ENCODE assay signal across 1 cellular context in the genomic region with DNA sequence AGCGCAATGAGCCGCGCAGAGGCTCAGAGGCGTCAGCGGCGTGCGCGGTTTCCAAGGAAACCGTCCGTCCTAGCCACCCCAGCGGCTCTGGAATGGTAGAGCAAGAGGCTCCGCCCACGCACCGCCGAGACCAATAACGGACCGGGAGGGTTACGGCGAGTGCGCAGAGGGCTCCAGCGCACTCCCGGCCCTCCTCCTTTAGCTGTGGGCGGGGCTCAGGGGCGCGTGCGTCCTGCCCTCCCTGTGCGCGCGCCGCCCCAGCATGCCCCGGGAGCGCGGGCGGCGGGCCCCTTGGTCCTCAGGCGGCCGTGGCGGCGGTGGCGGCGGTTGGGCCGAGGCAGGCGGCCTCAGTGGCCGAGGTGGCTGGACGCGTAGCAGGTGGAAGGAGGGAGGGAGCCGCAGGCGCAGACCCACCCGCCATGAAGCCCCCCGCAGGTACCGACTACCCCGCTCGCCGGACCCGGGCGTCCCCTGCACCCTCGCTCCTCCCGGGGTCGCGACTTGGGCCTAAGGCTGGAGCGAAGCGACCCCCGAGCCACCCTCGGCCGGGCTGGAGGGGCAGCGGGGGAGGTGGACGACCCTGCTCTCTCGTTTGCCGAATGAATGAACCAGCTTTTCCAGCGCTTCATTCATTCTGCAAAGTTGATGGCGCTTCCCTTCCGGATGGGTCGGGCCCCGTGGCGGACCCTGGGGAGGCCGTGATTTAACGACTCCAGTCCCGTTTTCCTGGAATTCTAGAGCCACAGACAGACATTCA.
TF ChIP-seq lines count a peak whose summit lies in the region.

A gene (plus strand): TSS at position 260 of the 757 bp plus-strand sequence. CDS start 160 bp downstream, at position 420.

TF ChIP-seq in K562, 482 proteins besides CTCF, POLR2A, EP300 and RAD21 (continued from another document and continues in another):
- TF ChIP-seq ATF1 (CRISPR knock-in tag; IDR thresholded peaks at IDR 0.05) (no peak), ATF1 (tag; IDR thresholded peaks at IDR 0.05) (peak; percentile 77), MECOM (CRISPR knock-in tag; IDR thresholded peaks at IDR 0.05) (no peak), BCL6 (CRISPR knock-in tag; IDR thresholded peaks at IDR 0.05) (no peak), PHF21A (IDR thresholded peaks at IDR 0.05; ENCODE audit: borderline replicate concordance, low read depth) (peak; percentile 46; the same call in 1 of the 2 replicates), NFYB (IDR thresholded peaks at IDR 0.05; ENCODE audit: extremely low read depth, insufficient read length) (peak; percentile 15), ARNT (IDR thresholded peaks at IDR 0.05) (no peak), RBM17 (IDR thresholded peaks at IDR 0.05; ENCODE audit: borderline replicate concordance, low read depth, low read length) (no peak), EP400 (IDR thresholded peaks at IDR 0.05) (peak; percentile 47), ARID1B (IDR thresholded peaks at IDR 0.05) (no peak), ARID2 (IDR thresholded peaks at IDR 0.05) (no peak), ZNF121 (CRISPR knock-in tag; conservative IDR thresholded peaks at IDR 0.05) (no peak)
- TF ChIP-seq, protein P1, sequence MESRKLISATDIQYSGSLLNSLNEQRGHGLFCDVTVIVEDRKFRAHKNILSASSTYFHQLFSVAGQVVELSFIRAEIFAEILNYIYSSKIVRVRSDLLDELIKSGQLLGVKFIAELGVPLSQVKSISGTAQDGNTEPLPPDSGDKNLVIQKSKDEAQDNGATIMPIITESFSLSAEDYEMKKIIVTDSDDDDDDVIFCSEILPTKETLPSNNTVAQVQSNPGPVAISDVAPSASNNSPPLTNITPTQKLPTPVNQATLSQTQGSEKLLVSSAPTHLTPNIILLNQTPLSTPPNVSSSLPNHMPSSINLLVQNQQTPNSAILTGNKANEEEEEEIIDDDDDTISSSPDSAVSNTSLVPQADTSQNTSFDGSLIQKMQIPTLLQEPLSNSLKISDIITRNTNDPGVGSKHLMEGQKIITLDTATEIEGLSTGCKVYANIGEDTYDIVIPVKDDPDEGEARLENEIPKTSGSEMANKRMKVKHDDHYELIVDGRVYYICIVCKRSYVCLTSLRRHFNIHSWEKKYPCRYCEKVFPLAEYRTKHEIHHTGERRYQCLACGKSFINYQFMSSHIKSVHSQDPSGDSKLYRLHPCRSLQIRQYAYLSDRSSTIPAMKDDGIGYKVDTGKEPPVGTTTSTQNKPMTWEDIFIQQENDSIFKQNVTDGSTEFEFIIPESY (CRISPR knock-in tag; IDR thresholded peaks at IDR 0.05): no peak; the same call in 1 of the 2 replicates
- TF ChIP-seq, protein P2, sequence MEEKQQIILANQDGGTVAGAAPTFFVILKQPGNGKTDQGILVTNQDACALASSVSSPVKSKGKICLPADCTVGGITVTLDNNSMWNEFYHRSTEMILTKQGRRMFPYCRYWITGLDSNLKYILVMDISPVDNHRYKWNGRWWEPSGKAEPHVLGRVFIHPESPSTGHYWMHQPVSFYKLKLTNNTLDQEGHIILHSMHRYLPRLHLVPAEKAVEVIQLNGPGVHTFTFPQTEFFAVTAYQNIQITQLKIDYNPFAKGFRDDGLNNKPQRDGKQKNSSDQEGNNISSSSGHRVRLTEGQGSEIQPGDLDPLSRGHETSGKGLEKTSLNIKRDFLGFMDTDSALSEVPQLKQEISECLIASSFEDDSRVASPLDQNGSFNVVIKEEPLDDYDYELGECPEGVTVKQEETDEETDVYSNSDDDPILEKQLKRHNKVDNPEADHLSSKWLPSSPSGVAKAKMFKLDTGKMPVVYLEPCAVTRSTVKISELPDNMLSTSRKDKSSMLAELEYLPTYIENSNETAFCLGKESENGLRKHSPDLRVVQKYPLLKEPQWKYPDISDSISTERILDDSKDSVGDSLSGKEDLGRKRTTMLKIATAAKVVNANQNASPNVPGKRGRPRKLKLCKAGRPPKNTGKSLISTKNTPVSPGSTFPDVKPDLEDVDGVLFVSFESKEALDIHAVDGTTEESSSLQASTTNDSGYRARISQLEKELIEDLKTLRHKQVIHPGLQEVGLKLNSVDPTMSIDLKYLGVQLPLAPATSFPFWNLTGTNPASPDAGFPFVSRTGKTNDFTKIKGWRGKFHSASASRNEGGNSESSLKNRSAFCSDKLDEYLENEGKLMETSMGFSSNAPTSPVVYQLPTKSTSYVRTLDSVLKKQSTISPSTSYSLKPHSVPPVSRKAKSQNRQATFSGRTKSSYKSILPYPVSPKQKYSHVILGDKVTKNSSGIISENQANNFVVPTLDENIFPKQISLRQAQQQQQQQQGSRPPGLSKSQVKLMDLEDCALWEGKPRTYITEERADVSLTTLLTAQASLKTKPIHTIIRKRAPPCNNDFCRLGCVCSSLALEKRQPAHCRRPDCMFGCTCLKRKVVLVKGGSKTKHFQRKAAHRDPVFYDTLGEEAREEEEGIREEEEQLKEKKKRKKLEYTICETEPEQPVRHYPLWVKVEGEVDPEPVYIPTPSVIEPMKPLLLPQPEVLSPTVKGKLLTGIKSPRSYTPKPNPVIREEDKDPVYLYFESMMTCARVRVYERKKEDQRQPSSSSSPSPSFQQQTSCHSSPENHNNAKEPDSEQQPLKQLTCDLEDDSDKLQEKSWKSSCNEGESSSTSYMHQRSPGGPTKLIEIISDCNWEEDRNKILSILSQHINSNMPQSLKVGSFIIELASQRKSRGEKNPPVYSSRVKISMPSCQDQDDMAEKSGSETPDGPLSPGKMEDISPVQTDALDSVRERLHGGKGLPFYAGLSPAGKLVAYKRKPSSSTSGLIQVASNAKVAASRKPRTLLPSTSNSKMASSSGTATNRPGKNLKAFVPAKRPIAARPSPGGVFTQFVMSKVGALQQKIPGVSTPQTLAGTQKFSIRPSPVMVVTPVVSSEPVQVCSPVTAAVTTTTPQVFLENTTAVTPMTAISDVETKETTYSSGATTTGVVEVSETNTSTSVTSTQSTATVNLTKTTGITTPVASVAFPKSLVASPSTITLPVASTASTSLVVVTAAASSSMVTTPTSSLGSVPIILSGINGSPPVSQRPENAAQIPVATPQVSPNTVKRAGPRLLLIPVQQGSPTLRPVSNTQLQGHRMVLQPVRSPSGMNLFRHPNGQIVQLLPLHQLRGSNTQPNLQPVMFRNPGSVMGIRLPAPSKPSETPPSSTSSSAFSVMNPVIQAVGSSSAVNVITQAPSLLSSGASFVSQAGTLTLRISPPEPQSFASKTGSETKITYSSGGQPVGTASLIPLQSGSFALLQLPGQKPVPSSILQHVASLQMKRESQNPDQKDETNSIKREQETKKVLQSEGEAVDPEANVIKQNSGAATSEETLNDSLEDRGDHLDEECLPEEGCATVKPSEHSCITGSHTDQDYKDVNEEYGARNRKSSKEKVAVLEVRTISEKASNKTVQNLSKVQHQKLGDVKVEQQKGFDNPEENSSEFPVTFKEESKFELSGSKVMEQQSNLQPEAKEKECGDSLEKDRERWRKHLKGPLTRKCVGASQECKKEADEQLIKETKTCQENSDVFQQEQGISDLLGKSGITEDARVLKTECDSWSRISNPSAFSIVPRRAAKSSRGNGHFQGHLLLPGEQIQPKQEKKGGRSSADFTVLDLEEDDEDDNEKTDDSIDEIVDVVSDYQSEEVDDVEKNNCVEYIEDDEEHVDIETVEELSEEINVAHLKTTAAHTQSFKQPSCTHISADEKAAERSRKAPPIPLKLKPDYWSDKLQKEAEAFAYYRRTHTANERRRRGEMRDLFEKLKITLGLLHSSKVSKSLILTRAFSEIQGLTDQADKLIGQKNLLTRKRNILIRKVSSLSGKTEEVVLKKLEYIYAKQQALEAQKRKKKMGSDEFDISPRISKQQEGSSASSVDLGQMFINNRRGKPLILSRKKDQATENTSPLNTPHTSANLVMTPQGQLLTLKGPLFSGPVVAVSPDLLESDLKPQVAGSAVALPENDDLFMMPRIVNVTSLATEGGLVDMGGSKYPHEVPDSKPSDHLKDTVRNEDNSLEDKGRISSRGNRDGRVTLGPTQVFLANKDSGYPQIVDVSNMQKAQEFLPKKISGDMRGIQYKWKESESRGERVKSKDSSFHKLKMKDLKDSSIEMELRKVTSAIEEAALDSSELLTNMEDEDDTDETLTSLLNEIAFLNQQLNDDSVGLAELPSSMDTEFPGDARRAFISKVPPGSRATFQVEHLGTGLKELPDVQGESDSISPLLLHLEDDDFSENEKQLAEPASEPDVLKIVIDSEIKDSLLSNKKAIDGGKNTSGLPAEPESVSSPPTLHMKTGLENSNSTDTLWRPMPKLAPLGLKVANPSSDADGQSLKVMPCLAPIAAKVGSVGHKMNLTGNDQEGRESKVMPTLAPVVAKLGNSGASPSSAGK (IDR thresholded peaks at IDR 0.05): no peak
- TF ChIP-seq, protein P3, sequence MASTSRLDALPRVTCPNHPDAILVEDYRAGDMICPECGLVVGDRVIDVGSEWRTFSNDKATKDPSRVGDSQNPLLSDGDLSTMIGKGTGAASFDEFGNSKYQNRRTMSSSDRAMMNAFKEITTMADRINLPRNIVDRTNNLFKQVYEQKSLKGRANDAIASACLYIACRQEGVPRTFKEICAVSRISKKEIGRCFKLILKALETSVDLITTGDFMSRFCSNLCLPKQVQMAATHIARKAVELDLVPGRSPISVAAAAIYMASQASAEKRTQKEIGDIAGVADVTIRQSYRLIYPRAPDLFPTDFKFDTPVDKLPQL (IDR thresholded peaks at IDR 0.05; ENCODE audit: extremely low read depth, insufficient read length): no peak
- TF ChIP-seq, protein P4, sequence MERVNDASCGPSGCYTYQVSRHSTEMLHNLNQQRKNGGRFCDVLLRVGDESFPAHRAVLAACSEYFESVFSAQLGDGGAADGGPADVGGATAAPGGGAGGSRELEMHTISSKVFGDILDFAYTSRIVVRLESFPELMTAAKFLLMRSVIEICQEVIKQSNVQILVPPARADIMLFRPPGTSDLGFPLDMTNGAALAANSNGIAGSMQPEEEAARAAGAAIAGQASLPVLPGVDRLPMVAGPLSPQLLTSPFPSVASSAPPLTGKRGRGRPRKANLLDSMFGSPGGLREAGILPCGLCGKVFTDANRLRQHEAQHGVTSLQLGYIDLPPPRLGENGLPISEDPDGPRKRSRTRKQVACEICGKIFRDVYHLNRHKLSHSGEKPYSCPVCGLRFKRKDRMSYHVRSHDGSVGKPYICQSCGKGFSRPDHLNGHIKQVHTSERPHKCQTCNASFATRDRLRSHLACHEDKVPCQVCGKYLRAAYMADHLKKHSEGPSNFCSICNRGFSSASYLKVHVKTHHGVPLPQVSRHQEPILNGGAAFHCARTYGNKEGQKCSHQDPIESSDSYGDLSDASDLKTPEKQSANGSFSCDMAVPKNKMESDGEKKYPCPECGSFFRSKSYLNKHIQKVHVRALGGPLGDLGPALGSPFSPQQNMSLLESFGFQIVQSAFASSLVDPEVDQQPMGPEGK (CRISPR knock-in tag; IDR thresholded peaks at IDR 0.05; ENCODE audit: borderline replicate concordance): no peak
- TF ChIP-seq, protein P5, sequence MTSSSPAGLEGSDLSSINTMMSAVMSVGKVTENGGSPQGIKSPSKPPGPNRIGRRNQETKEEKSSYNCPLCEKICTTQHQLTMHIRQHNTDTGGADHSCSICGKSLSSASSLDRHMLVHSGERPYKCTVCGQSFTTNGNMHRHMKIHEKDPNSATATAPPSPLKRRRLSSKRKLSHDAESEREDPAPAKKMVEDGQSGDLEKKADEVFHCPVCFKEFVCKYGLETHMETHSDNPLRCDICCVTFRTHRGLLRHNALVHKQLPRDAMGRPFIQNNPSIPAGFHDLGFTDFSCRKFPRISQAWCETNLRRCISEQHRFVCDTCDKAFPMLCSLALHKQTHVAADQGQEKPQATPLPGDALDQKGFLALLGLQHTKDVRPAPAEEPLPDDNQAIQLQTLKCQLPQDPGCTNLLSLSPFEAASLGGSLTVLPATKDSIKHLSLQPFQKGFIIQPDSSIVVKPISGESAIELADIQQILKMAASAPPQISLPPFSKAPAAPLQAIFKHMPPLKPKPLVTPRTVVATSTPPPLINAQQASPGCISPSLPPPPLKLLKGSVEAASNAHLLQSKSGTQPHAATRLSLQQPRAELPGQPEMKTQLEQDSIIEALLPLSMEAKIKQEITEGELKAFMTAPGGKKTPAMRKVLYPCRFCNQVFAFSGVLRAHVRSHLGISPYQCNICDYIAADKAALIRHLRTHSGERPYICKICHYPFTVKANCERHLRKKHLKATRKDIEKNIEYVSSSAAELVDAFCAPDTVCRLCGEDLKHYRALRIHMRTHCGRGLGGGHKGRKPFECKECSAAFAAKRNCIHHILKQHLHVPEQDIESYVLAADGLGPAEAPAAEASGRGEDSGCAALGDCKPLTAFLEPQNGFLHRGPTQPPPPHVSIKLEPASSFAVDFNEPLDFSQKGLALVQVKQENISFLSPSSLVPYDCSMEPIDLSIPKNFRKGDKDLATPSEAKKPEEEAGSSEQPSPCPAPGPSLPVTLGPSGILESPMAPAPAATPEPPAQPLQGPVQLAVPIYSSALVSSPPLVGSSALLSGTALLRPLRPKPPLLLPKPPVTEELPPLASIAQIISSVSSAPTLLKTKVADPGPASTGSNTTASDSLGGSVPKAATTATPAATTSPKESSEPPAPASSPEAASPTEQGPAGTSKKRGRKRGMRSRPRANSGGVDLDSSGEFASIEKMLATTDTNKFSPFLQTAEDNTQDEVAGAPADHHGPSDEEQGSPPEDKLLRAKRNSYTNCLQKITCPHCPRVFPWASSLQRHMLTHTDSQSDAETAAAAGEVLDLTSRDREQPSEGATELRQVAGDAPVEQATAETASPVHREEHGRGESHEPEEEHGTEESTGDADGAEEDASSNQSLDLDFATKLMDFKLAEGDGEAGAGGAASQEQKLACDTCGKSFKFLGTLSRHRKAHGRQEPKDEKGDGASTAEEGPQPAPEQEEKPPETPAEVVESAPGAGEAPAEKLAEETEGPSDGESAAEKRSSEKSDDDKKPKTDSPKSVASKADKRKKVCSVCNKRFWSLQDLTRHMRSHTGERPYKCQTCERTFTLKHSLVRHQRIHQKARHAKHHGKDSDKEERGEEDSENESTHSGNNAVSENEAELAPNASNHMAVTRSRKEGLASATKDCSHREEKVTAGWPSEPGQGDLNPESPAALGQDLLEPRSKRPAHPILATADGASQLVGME (CRISPR knock-in tag; IDR thresholded peaks at IDR 0.05): peak; percentile 49; the same call in 1 of the 2 replicates
- TF ChIP-seq, protein P6, sequence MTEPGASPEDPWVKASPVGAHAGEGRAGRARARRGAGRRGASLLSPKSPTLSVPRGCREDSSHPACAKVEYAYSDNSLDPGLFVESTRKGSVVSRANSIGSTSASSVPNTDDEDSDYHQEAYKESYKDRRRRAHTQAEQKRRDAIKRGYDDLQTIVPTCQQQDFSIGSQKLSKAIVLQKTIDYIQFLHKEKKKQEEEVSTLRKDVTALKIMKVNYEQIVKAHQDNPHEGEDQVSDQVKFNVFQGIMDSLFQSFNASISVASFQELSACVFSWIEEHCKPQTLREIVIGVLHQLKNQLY (CRISPR knock-in tag; conservative IDR thresholded peaks at IDR 0.05): no peak
- TF ChIP-seq, protein P7, sequence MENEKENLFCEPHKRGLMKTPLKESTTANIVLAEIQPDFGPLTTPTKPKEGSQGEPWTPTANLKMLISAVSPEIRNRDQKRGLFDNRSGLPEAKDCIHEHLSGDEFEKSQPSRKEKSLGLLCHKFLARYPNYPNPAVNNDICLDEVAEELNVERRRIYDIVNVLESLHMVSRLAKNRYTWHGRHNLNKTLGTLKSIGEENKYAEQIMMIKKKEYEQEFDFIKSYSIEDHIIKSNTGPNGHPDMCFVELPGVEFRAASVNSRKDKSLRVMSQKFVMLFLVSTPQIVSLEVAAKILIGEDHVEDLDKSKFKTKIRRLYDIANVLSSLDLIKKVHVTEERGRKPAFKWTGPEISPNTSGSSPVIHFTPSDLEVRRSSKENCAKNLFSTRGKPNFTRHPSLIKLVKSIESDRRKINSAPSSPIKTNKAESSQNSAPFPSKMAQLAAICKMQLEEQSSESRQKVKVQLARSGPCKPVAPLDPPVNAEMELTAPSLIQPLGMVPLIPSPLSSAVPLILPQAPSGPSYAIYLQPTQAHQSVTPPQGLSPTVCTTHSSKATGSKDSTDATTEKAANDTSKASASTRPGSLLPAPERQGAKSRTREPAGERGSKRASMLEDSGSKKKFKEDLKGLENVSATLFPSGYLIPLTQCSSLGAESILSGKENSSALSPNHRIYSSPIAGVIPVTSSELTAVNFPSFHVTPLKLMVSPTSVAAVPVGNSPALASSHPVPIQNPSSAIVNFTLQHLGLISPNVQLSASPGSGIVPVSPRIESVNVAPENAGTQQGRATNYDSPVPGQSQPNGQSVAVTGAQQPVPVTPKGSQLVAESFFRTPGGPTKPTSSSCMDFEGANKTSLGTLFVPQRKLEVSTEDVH (IDR thresholded peaks at IDR 0.05; ENCODE audit: low read depth, partially characterized antibody): no peak
